In genomic region chr15:70378126-70379031, GRCh38 we compare ENCODE assay signal across 1 cellular context.
TF ChIP-seq lines count a peak whose summit lies in the region.

No MANE protein-coding gene starts in this region.

TF ChIP-seq in WTC11, 78 proteins besides CTCF, POLR2A, EP300 and RAD21 (continued from another document):
- TF ChIP-seq USF1 (CRISPR knock-in tag; IDR thresholded peaks at IDR 0.05) (no peak), TP53 (CRISPR knock-in tag; IDR thresholded peaks at IDR 0.05) (no peak), PRRX2 (CRISPR knock-in tag; IDR thresholded peaks at IDR 0.05) (no peak)
